In the genomic region with DNA sequence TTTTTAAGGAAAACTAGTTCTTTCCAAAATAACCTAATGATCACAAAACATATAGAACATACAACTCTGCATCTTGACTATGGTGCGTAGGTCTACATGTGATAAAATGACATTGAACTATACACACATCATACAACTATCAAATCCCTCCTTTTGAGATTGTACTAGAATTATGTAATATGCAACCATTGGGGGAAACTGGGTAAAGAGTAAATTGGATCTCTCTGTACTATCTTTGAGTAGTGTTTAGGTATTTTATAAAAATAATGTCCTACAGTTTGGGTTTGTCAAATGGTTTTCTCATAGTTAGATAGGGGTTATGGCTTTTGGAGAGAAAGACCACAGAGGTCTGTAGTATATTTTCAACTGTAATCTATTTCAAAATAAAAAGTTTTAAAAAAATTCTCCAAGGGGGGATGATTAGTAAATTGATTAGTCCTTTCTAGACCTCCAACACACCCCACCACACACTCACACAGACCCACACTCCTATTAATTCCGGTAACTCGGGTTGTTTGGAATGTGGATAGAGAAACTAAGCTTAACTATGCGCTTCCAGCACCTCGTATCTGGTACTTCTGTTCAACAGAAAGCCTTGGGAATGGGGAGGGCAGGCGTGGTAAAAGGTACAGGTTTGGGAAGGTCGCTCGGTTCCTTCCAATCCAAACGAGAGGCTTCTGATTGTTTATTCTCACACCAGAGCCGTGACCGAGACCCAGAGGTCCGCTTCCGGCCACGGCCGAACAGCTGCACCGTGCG, we compare ENCODE assay signal across 8 cellular contexts. TPM values are rescaled to one million over a fixed set of nuclear protein-coding genes. Genes with fewer than 3 reads are reported as not detected.
DNase-seq lines count a peak whose midpoint lies in the region; ATAC-seq lines count a peak whose summit lies in the region.

No MANE protein-coding gene starts in this region.

- H3K9ac ChIP-seq in iPS-20b (ENCODE audit: low read depth, low read length) (peak overlapping the region; percentile 96), stomach smooth muscle (ENCODE audit: low read length in 2 of 2) (peak overlapping the region; percentile 69 to 93)

- ATAC-seq in HG03439 (IDR thresholded peaks at IDR 0.05; ENCODE audit: unreplicated experiment) (peak; percentile 2), HG03025 (IDR thresholded peaks at IDR 0.05; ENCODE audit: low FRiP score, unreplicated experiment) (no peak), GM21825 (IDR thresholded peaks at IDR 0.05; ENCODE audit: unreplicated experiment) (no peak)
- ATAC-seq in activated naive CD4-positive, alpha-beta T cell treated with anti-CD3 and anti-CD28 coated beads, Interleukin-2, amount 50 U/mL, for 72 hours = no peak

- DNase-seq in DMS 273 (lab: John Stamatoyannopoulos, UW; ENCODE audit: unreplicated experiment) (peak; percentile 78), NCI-H69 (lab: John Stamatoyannopoulos, UW) (no peak)
- DNase-seq in activated naive CD4-positive, alpha-beta T cell treated with anti-CD3 and anti-CD28 coated beads, Interleukin-2, amount 50 U/mL, for 72 hours (ENCODE audit: low spot score in 2 of 2) = no peak

- H3K36me3 Mint-ChIP-seq in activated naive CD4-positive, alpha-beta T cell treated with anti-CD3 and anti-CD28 coated beads, Interleukin-2, amount 50 U/mL, for 72 hours = peaks cover 17 to 18% of the 10 kb centered on the region in 2 donors

- H3K4me1 ChIP-seq in iPS-20b (ENCODE audit: insufficient read depth, low read length) (peaks cover 2% of the 10 kb centered on the region; the same call in 1 of the 2 replicates), stomach smooth muscle (ENCODE audit: control insufficient read depth, insufficient read depth, low read length) (peaks cover 6% of the 10 kb centered on the region)

- H3K27ac Mint-ChIP-seq in activated naive CD4-positive, alpha-beta T cell treated with anti-CD3 and anti-CD28 coated beads, Interleukin-2, amount 50 U/mL, for 72 hours = peak overlapping the region; percentile 74 to 86

- H3K9me3 ChIP-seq in iPS-20b (ENCODE audit: insufficient read depth, low read depth, low read length) (no peaks in the 10 kb centered on the region), stomach smooth muscle (ENCODE audit: control insufficient read depth in 2 of 2, low read length in 2 of 2) (no peaks in the 10 kb centered on the region)

- H3K36me3 ChIP-seq in iPS-20b (ENCODE audit: insufficient read depth, low read depth, low read length) (peaks cover 5% of the 10 kb centered on the region; the same call in 1 of the 2 replicates), stomach smooth muscle (ENCODE audit: control insufficient read depth in 2 of 2, insufficient read depth in 2 of 2, low read length in 2 of 2) (no peaks in the 10 kb centered on the region)

- H3K27me3 ChIP-seq in iPS-20b (ENCODE audit: insufficient read depth, low read length) (no peaks in the 10 kb centered on the region), stomach smooth muscle (ENCODE audit: control insufficient read depth in 1 of 2, insufficient read depth in 2 of 2, low read length in 2 of 2) (no peaks in the 10 kb centered on the region)

- H3K9me3 Mint-ChIP-seq in activated naive CD4-positive, alpha-beta T cell treated with anti-CD3 and anti-CD28 coated beads, Interleukin-2, amount 50 U/mL, for 72 hours = no peaks in the 10 kb centered on the region

- peak overlapping the region; percentile 84 for H3K27ac ChIP-seq in iPS-20b (ENCODE audit: low read length)
- peak overlapping the region; percentile 92 for H3K27ac ChIP-seq in stomach smooth muscle (ENCODE audit: low read length)

- peak overlapping the region; percentile 87 for H3K4me3 ChIP-seq in iPS-20b (ENCODE audit: low read length)
- peak overlapping the region; percentile 64 to 95 for H3K4me3 ChIP-seq in stomach smooth muscle (ENCODE audit: low read length in 2 of 2)

RNA-seq across cellular contexts. Expression of gene BIRC6, which starts 0.7 kb away (rescaled TPM):
- 100 to 1,000 TPM in 1 of 2 donors, 10 to 100 TPM in 1; 95.9 to 108 TPM for total RNA-seq in activated naive CD4-positive, alpha-beta T cell treated with anti-CD3 and anti-CD28 coated beads, Interleukin-2, amount 50 U/mL, for 72 hours
